Comparison of ENCODE assay signal across 2 cellular contexts in the genomic region with DNA sequence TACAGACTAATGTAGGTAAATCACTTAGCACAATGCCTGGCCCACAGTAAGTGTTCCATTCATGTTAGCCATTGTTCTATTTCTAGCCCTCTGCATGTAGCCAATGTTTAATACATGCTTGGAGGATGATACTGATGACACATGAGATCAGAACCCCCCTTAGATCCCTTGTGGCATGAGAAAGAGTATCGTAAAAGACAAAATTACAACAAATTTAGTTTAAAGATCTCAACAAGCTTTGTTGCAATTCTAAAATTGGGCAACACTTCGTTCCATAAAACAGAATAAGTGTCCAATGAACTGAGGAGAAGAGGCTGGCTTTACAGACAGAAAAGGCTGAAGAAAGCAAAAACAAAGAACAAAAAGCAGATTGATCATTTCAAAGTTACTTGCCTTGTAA.
TF ChIP-seq lines count a peak whose summit lies in the region.

No MANE protein-coding gene starts in this region.

TF ChIP-seq in GM23338, 12 proteins besides CTCF, POLR2A, EP300 and RAD21 (continued from another document):
- TF ChIP-seq ZNF462 (CRISPR knock-in tag; IDR thresholded peaks at IDR 0.05) (no peak), JUNB (IDR thresholded peaks at IDR 0.05; ENCODE audit: unreplicated experiment) (no peak), EZH2 (IDR thresholded peaks at IDR 0.05; ENCODE audit: low read depth, unreplicated experiment) (no peak), STAT1 (IDR thresholded peaks at IDR 0.05; ENCODE audit: unreplicated experiment) (no peak), ZNF114 (CRISPR knock-in tag; IDR thresholded peaks at IDR 0.05) (no peak)
- TF ChIP-seq, protein P1, sequence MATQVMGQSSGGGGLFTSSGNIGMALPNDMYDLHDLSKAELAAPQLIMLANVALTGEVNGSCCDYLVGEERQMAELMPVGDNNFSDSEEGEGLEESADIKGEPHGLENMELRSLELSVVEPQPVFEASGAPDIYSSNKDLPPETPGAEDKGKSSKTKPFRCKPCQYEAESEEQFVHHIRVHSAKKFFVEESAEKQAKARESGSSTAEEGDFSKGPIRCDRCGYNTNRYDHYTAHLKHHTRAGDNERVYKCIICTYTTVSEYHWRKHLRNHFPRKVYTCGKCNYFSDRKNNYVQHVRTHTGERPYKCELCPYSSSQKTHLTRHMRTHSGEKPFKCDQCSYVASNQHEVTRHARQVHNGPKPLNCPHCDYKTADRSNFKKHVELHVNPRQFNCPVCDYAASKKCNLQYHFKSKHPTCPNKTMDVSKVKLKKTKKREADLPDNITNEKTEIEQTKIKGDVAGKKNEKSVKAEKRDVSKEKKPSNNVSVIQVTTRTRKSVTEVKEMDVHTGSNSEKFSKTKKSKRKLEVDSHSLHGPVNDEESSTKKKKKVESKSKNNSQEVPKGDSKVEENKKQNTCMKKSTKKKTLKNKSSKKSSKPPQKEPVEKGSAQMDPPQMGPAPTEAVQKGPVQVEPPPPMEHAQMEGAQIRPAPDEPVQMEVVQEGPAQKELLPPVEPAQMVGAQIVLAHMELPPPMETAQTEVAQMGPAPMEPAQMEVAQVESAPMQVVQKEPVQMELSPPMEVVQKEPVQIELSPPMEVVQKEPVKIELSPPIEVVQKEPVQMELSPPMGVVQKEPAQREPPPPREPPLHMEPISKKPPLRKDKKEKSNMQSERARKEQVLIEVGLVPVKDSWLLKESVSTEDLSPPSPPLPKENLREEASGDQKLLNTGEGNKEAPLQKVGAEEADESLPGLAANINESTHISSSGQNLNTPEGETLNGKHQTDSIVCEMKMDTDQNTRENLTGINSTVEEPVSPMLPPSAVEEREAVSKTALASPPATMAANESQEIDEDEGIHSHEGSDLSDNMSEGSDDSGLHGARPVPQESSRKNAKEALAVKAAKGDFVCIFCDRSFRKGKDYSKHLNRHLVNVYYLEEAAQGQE (IDR thresholded peaks at IDR 0.05; ENCODE audit: unreplicated experiment): no peak

TF ChIP-seq in WTC11, 78 proteins besides CTCF, POLR2A, EP300 and RAD21 (continued from another document):
- TF ChIP-seq IRF1 (CRISPR knock-in tag; IDR thresholded peaks at IDR 0.05): no peak
- TF ChIP-seq SOX15 (CRISPR knock-in tag; IDR thresholded peaks at IDR 0.05): no peak
- TF ChIP-seq CBFB (CRISPR knock-in tag; IDR thresholded peaks at IDR 0.05; ENCODE audit: low read depth): no peak
- TF ChIP-seq JAZF1 (CRISPR knock-in tag; IDR thresholded peaks at IDR 0.05): no peak
- TF ChIP-seq, protein P2, sequence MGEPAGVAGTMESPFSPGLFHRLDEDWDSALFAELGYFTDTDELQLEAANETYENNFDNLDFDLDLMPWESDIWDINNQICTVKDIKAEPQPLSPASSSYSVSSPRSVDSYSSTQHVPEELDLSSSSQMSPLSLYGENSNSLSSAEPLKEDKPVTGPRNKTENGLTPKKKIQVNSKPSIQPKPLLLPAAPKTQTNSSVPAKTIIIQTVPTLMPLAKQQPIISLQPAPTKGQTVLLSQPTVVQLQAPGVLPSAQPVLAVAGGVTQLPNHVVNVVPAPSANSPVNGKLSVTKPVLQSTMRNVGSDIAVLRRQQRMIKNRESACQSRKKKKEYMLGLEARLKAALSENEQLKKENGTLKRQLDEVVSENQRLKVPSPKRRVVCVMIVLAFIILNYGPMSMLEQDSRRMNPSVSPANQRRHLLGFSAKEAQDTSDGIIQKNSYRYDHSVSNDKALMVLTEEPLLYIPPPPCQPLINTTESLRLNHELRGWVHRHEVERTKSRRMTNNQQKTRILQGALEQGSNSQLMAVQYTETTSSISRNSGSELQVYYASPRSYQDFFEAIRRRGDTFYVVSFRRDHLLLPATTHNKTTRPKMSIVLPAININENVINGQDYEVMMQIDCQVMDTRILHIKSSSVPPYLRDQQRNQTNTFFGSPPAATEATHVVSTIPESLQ (CRISPR knock-in tag; IDR thresholded peaks at IDR 0.05): no peak
- no peak for TF ChIP-seq MYBL2 (CRISPR knock-in tag; IDR thresholded peaks at IDR 0.05)
- no peak for TF ChIP-seq RELA (CRISPR knock-in tag; IDR thresholded peaks at IDR 0.05; ENCODE audit: borderline replicate concordance)
- no peak for TF ChIP-seq PRRX2 (CRISPR knock-in tag; IDR thresholded peaks at IDR 0.05)
- no peak for TF ChIP-seq GRHL2 (CRISPR knock-in tag; IDR thresholded peaks at IDR 0.05; ENCODE audit: insufficient replicate concordance, severe bottlenecking)
- TF ChIP-seq NR1H2 (CRISPR knock-in tag; IDR thresholded peaks at IDR 0.05): no peak
- no peak for TF ChIP-seq GTF2I (CRISPR knock-in tag; conservative IDR thresholded peaks at IDR 0.05)
- no peak for TF ChIP-seq CREM (CRISPR knock-in tag; IDR thresholded peaks at IDR 0.05)
- TF ChIP-seq SMAD4 (CRISPR knock-in tag; IDR thresholded peaks at IDR 0.05): no peak
- no peak for TF ChIP-seq ZNF263 (CRISPR knock-in tag; IDR thresholded peaks at IDR 0.05; ENCODE audit: low read depth)
- no peak for TF ChIP-seq TEAD4 (CRISPR knock-in tag; IDR thresholded peaks at IDR 0.05)
- no peak for TF ChIP-seq KAT7 (CRISPR knock-in tag; IDR thresholded peaks at IDR 0.05; ENCODE audit: borderline replicate concordance)
- TF ChIP-seq ZBTB43 (CRISPR knock-in tag; IDR thresholded peaks at IDR 0.05): no peak
- TF ChIP-seq, protein P3, sequence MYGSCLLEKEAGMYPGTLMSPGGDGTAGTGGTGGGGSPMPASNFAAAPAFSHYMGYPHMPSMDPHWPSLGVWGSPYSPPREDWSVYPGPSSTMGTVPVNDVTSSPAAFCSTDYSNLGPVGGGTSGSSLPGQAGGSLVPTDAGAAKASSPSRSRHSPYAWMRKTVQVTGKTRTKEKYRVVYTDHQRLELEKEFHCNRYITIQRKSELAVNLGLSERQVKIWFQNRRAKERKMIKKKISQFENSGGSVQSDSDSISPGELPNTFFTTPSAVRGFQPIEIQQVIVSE (CRISPR knock-in tag; IDR thresholded peaks at IDR 0.05; ENCODE audit: borderline replicate concordance): no peak
- no peak for TF ChIP-seq NFYB (CRISPR knock-in tag; conservative IDR thresholded peaks at IDR 0.05; ENCODE audit: low read depth)
